In genomic region chr10:79176052-79176501, GRCh38 we compare ENCODE assay signal across 15 cellular contexts.
DNase-seq lines count a peak whose midpoint lies in the region; TF ChIP-seq lines count a peak whose summit lies in the region.
"Had no signal": no experiment of that assay in that cellular context is flagged by ENCODE, and none has a peak within 500 bp of the region (broad histone marks: within the 10 kb centered on the region; RNA-seq: fewer than 3 reads in every experiment).

No MANE protein-coding gene starts in this region.

- H3K4me3 ChIP-seq in BLaER1 (peak overlapping the region; percentile 46; the same call in 1 of the 2 replicates), SJSA1 (no peak overlapping the region), skin epidermis (no peak overlapping the region)

- H3K9me3 Mint-ChIP-seq in glutamatergic neuron (ENCODE audit: unreplicated experiment) = peaks cover 26% of the 10 kb centered on the region
- H3K9me3 Mint-ChIP-seq in immature natural killer cell = no peaks in the 10 kb centered on the region
- H3K9me3 Mint-ChIP-seq: activated CD4-positive, alpha-beta T cell treated with anti-CD3 and anti-CD28 coated beads, Interleukin-2, amount 10 ng/mL, durations not matched to agents 24 days and 14 days; CD8-positive, alpha-beta T cell; effector memory CD8-positive, alpha-beta T cell; T-cell had no signal

- H3K9ac ChIP-seq in BLaER1 = peak overlapping the region; percentile 36; the same call in 1 of the 2 replicates

- H3K4me1 ChIP-seq in BLaER1 (peaks cover 88% of the 10 kb centered on the region), SJSA1 (replicated peaks) (peaks cover 93% of the 10 kb centered on the region)

- H3K27me3 ChIP-seq in BLaER1 (no peaks in the 10 kb centered on the region), SJSA1 (replicated peaks) (no peaks in the 10 kb centered on the region)
- H3K27me3 ChIP-seq: neutrophil had no signal

- H3K27me3 Mint-ChIP-seq in glutamatergic neuron (ENCODE audit: unreplicated experiment) (peaks cover 30% of the 10 kb centered on the region), immature natural killer cell (ENCODE audit: low read depth in 3 of 3) (peaks cover 0 to 2% (median 2%) of the 10 kb centered on the region in 3 donors)
- H3K27me3 Mint-ChIP-seq: activated CD4-positive, alpha-beta T cell treated with anti-CD3 and anti-CD28 coated beads, Interleukin-2, amount 10 ng/mL, durations not matched to agents 24 days and 14 days; effector memory CD8-positive, alpha-beta T cell; T-cell had no signal

- peak overlapping the region; percentile 85; the same call in 1 of the 2 replicates for H3K27ac ChIP-seq in BLaER1
- H3K27ac ChIP-seq in SJSA1 = peak overlapping the region; percentile 47
- peak overlapping the region in 12 of 21 experiments; percentile 6 to 75 (median 45) for H3K27ac ChIP-seq in skin epidermis
- H3K27ac ChIP-seq: neutrophil had no signal

- H3K9me3 ChIP-seq in BLaER1 = no peaks in the 10 kb centered on the region
- H3K9me3 ChIP-seq in SJSA1 (replicated peaks) = no peaks in the 10 kb centered on the region
- H3K9me3 ChIP-seq: neutrophil had no signal

- H3K27ac Mint-ChIP-seq in glutamatergic neuron (ENCODE audit: unreplicated experiment) (peak overlapping the region; percentile 62), immature natural killer cell (no peak overlapping the region)
- H3K27ac Mint-ChIP-seq: activated CD4-positive, alpha-beta T cell treated with anti-CD3 and anti-CD28 coated beads, Interleukin-2, amount 10 ng/mL, durations not matched to agents 24 days and 14 days; CD8-positive, alpha-beta T cell; T-cell had no signal

- peaks cover 34% of the 10 kb centered on the region for H3K36me3 ChIP-seq in BLaER1
- peaks cover 62% of the 10 kb centered on the region for H3K36me3 ChIP-seq in SJSA1
- H3K36me3 ChIP-seq: neutrophil had no signal

- H3K4me3 Mint-ChIP-seq in glutamatergic neuron (ENCODE audit: unreplicated experiment) = no peak overlapping the region
- no peak overlapping the region for H3K4me3 Mint-ChIP-seq in immature natural killer cell
- H3K4me3 Mint-ChIP-seq: activated CD4-positive, alpha-beta T cell treated with anti-CD3 and anti-CD28 coated beads, Interleukin-2, amount 10 ng/mL, durations not matched to agents 24 days and 14 days; CD8-positive, alpha-beta T cell; effector memory CD8-positive, alpha-beta T cell; T-cell had no signal

- TF ChIP-seq CTCF in glutamatergic neuron (IDR thresholded peaks at IDR 0.05; ENCODE audit: partially characterized antibody, unreplicated experiment) = no peak

- H3K4me1 Mint-ChIP-seq in glutamatergic neuron (ENCODE audit: low read depth, unreplicated experiment) = peaks cover 47% of the 10 kb centered on the region
- H3K4me1 Mint-ChIP-seq in immature natural killer cell = peaks cover 8 to 33% of the 10 kb centered on the region in 2 donors
- H3K4me1 Mint-ChIP-seq: activated CD4-positive, alpha-beta T cell treated with anti-CD3 and anti-CD28 coated beads, Interleukin-2, amount 10 ng/mL, durations not matched to agents 24 days and 14 days had no signal

- H3K36me3 Mint-ChIP-seq in glutamatergic neuron (ENCODE audit: unreplicated experiment) (no peaks in the 10 kb centered on the region), immature natural killer cell (no peaks in the 10 kb centered on the region)
- H3K36me3 Mint-ChIP-seq: CD8-positive, alpha-beta T cell; T-cell had no signal

- peak overlapping the region; percentile 98 for H3K4me2 ChIP-seq in BLaER1

- DNase-seq in SJSA1 (ENCODE audit: low read depth in 1 of 2, low spot score in 2 of 2) = peak; percentile 94 to 97
- DNase-seq in glutamatergic neuron = no peak
- no peak for DNase-seq in activated CD4-positive, alpha-beta T cell treated with anti-CD3 and anti-CD28 coated beads, Interleukin-2, amount 50 U/mL, for 48 hours
- no peak for DNase-seq in superior temporal gyrus (ENCODE audit: extremely low spot score)
- no peak for DNase-seq in NK-92 treated with Interleukin-12 subunit alpha and Interleukin-12 subunit beta, amount 100 ng/mL, for 24 hours (lab: John Stamatoyannopoulos, UW)
- no peak for DNase-seq in immature natural killer cell
- DNase-seq: activated CD4-positive, alpha-beta T cell treated with anti-CD3 and anti-CD28 coated beads, Interleukin-2, amount 10 ng/mL, durations not matched to agents 24 days and 14 days; CD8-positive, alpha-beta T cell; effector memory CD8-positive, alpha-beta T cell; OCI-M1; stimulated activated CD4-positive, alpha-beta T cell treated with anti-CD3 and anti-CD28 coated beads, Interleukin-15, amount 100 ng/mL, for 24 hours; T-cell had no signal

- H4K20me1 ChIP-seq in BLaER1 = peaks cover 98% of the 10 kb centered on the region

Comparison
In these comparisons a context has a peak if more than half of its experiments do, and no peak if none do; other contexts are left out.
1. DNase-seq: peak in SJSA1 (2 of 2); none in glutamatergic neuron (single experiment), activated CD4-positive, alpha-beta T cell treated with anti-CD3 and anti-CD28 coated beads, Interleukin-2, amount 50 U/mL, for 48 hours (0 of 2), superior temporal gyrus (single experiment), NK-92 treated with Interleukin-12 subunit alpha and Interleukin-12 subunit beta, amount 100 ng/mL, for 24 hours (single experiment) and immature natural killer cell (0 of 3).
2. Peak in every context shown above with its lines, with median percentiles within 50 percentile points of each other: H3K27ac ChIP-seq.